1 cellular context compared by ENCODE assay signal in genomic region chr2:15940661-15941482, GRCh38.
A peak's percentile ranks its signal among the peaks of the same experiment; 100 is the strongest.
TF ChIP-seq lines count a peak whose summit lies in the region.

No MANE protein-coding gene starts in this region.

TF ChIP-seq in H1, 55 proteins besides CTCF, POLR2A, EP300 and RAD21 (continued from another document):
- TF ChIP-seq TCF12 (IDR thresholded peaks at IDR 0.05; ENCODE audit: low read depth, low read length) (no peak), HDAC6 (IDR thresholded peaks at IDR 0.05; ENCODE audit: low read depth, low read length) (no peak), PHF8 (conservative IDR thresholded peaks at IDR 0.05; ENCODE audit: low read depth, low read length) (0 out of 2 replicates have a peak, but pooled peaks have one; percentile 32), KDM4A (IDR thresholded peaks at IDR 0.05; ENCODE audit: low read depth, low read length, severe bottlenecking) (peak; percentile 34), CHD7 (IDR thresholded peaks at IDR 0.05; ENCODE audit: insufficient replicate concordance, low read length) (no peak), TBP (IDR thresholded peaks at IDR 0.05; ENCODE audit: low read depth, low read length) (no peak), GABPA (IDR thresholded peaks at IDR 0.05; ENCODE audit: borderline replicate concordance, insufficient read depth, low read length) (no peak), HDAC2 (IDR thresholded peaks at IDR 0.05; ENCODE audit: borderline replicate concordance in 1 of 2, low read depth in 2 of 2, low read length in 2 of 2) (peak in 1 of 2 experiments; percentile 57; a peak in 1 of 4 replicates), CHD2 (IDR thresholded peaks at IDR 0.05; ENCODE audit: low read length) (no peak), TAF7 (optimal IDR thresholded peaks at IDR 0.05; ENCODE audit: borderline replicate concordance, low read depth, low read length) (peak; percentile 6), NRF1 (IDR thresholded peaks at IDR 0.05; ENCODE audit: low read depth, low read length) (no peak), CREB1 (IDR thresholded peaks at IDR 0.05) (no peak), ATF2 (IDR thresholded peaks at IDR 0.05; ENCODE audit: low read length) (no peak), SIRT6 (IDR thresholded peaks at IDR 0.05; ENCODE audit: low read length) (no peak), SIN3A (conservative IDR thresholded peaks at IDR 0.05 in 1 of 2, IDR thresholded peaks at IDR 0.05 in 1 of 2; ENCODE audit: low read depth in 1 of 2, low read length in 2 of 2) (peak in 1 of 2 experiments; percentile 38; a peak in 1 of 4 replicates), RXRA (IDR thresholded peaks at IDR 0.05; ENCODE audit: insufficient read depth, low read depth, low read length) (no peak), GTF2F1 (IDR thresholded peaks at IDR 0.05; ENCODE audit: borderline replicate concordance, low read depth, low read length) (no peak), CTBP2 (IDR thresholded peaks at IDR 0.05; ENCODE audit: borderline replicate concordance, insufficient read depth, insufficient read length, low read length) (no peak), TEAD4 (IDR thresholded peaks at IDR 0.05; ENCODE audit: low read depth, low read length) (no peak), SAP30 (IDR thresholded peaks at IDR 0.05; ENCODE audit: insufficient read depth, insufficient replicate concordance, low read length) (peak; percentile 56)
